20 cellular contexts compared by ENCODE assay signal in genomic region chr10:17888189-17888588, GRCh38.
"Had no signal": no experiment of that assay in that cellular context is flagged by ENCODE, and none has a peak within 500 bp of the region (broad histone marks: within the 10 kb centered on the region; RNA-seq: fewer than 3 reads in every experiment).

No MANE protein-coding gene starts in this region.

- DNase-seq: KBM-7, MV-4-11, NCI-H1048, NCI-H1105, NCI-H1417, NCI-H1436 treated with DMSO at 0.1 percent for 48 hours, NCI-H1694, NCI-H187 treated with DMSO at 0.1 percent for 48 hours, NCI-H2029 treated with DMSO at 0.1 percent for 48 hours, NCI-H2171 treated with DMSO at 0.1 percent for 48 hours, NCI-H345, NCI-H446 treated with DMSO at 0.1 percent for 48 hours, NCI-H510A treated with DMSO at 0.1 percent for 48 hours, NCI-H526, NCI-H748 treated with DMSO at 0.1 percent for 48 hours, SHP77 treated with DMSO at 0.1 percent for 48 hours, SJCRH30, T-helper 1 cell had no signal

- ATAC-seq: Right ventricle myocardium inferior, SK-N-SH treated with all-trans-retinoic acid at 6 μM for 48 hours had no signal
